ENCODE assay signal across 13 cellular contexts in genomic region chr11:108198833-108199232, GRCh38. TPM values are rescaled to one million over a fixed set of nuclear protein-coding genes. Genes with fewer than 3 reads are reported as not detected.
DNase-seq lines count a peak whose midpoint lies in the region; ATAC-seq and TF ChIP-seq lines count a peak whose summit lies in the region.
"Had no signal": no experiment of that assay in that cellular context is flagged by ENCODE, and none has a peak within 500 bp of the region (broad histone marks: within the 10 kb centered on the region; RNA-seq: fewer than 3 reads in every experiment).

No MANE protein-coding gene starts in this region.

- no peaks in the 10 kb centered on the region for H4K20me1 ChIP-seq in PC-9 (ENCODE audit: insufficient read depth)

- TF ChIP-seq CTCF in CD4-positive, alpha-beta T cell (IDR thresholded peaks at IDR 0.05): no peak
- no peak for TF ChIP-seq CTCF in PC-9 (conservative IDR thresholded peaks at IDR 0.05)

- H3K9me3 Mint-ChIP-seq in CD4-positive, alpha-beta T cell: no peaks in the 10 kb centered on the region
- no peaks in the 10 kb centered on the region for H3K9me3 Mint-ChIP-seq in effector memory CD8-positive, alpha-beta T cell
- H3K9me3 Mint-ChIP-seq in natural killer cell treated with Interleukin-12 subunit alpha and Interleukin-12 subunit beta and Interleukin-15 and Interleukin-18, amount 100 ng/mL, for 72 hours: no peaks in the 10 kb centered on the region

- H3K4me1 ChIP-seq in PC-9 (replicated peaks; ENCODE audit: insufficient read depth): peaks cover 21% of the 10 kb centered on the region

- no peaks in the 10 kb centered on the region; the same call in 1 of the 2 replicates for H3K9me2 ChIP-seq in PC-9 (ENCODE audit: insufficient read depth)

- H3K4me3 ChIP-seq in PC-9: no peak overlapping the region
- H3K4me3 ChIP-seq: BLaER1 had no signal

- POLR2A ChIA-PET in CD4-positive, alpha-beta T cell (lab: Charles Lee): interaction anchor here (0.7 to 1.3 kb wide), 2 partner anchors 23 to 51 kb away, joined by 3 read pairs; partner anchors contain the start of gene NPAT
- POLR2A ChIA-PET in PC-9 (lab: Charles Lee; ENCODE audit: unreplicated experiment): no interaction called here

- peak overlapping the region; percentile 57 for H3K27ac Mint-ChIP-seq in CD4-positive, alpha-beta T cell
- H3K27ac Mint-ChIP-seq in effector memory CD8-positive, alpha-beta T cell: peak overlapping the region; percentile 82 to 84
- peak overlapping the region; percentile 65 to 86 for H3K27ac Mint-ChIP-seq in natural killer cell treated with Interleukin-12 subunit alpha and Interleukin-12 subunit beta and Interleukin-15 and Interleukin-18, amount 100 ng/mL, for 72 hours

- no peak overlapping the region for H2AFZ ChIP-seq in PC-9

- intact Hi-C loops in CD4-positive, alpha-beta T cell (cut with DNase I, micrococcal nuclease): loop anchor here in 1 of 2 experiments (2.0 kb wide), 1 partner anchor 20 kb away; no protein-coding TSS in a partner anchor
- intact Hi-C loops in PC-9 (cut with micrococcal nuclease; ENCODE audit: unreplicated experiment): no loop called here

- H3K4me1 Mint-ChIP-seq in CD4-positive, alpha-beta T cell (ENCODE audit: low read depth): peaks cover 86% of the 10 kb centered on the region
- peaks cover 31 to 58% of the 10 kb centered on the region in 2 donors for H3K4me1 Mint-ChIP-seq in effector memory CD8-positive, alpha-beta T cell (ENCODE audit: low read depth in 2 of 2)
- peaks cover 35 to 50% of the 10 kb centered on the region in 2 donors for H3K4me1 Mint-ChIP-seq in natural killer cell treated with Interleukin-12 subunit alpha and Interleukin-12 subunit beta and Interleukin-15 and Interleukin-18, amount 100 ng/mL, for 72 hours (ENCODE audit: low read depth in 2 of 2)

- no peak for DNase-seq in CD4-positive, alpha-beta T cell
- DNase-seq in PC-9 (no peak), SIG-M5 treated with dmso at 0.1 percent for 504 hours (lab: John Stamatoyannopoulos, UW; ENCODE audit: unreplicated experiment) (no peak), NCI-H774 (lab: John Stamatoyannopoulos, UW) (no peak), SKM-1 (lab: John Stamatoyannopoulos, UW; ENCODE audit: unreplicated experiment) (no peak)
- no peak for DNase-seq in effector memory CD8-positive, alpha-beta T cell
- DNase-seq in natural killer cell treated with Interleukin-12 subunit alpha and Interleukin-12 subunit beta and Interleukin-15 and Interleukin-18, amount 100 ng/mL, for 72 hours (ENCODE audit: low spot score): no peak
- DNase-seq: activated naive CD4-positive, alpha-beta T cell treated with anti-CD3 and anti-CD28 coated beads, Interleukin-2, amount 50 U/mL, for 16 hours; NCI-H2171; stimulated activated CD4-positive, alpha-beta T cell treated with anti-CD3 and anti-CD28 coated beads, Interleukin-4, amount 100 ng/mL, for 4 hours; SW 1271 had no signal

- H3K27ac ChIP-seq in CD4-positive, alpha-beta T cell (ENCODE audit: low read depth, low read length): no peak overlapping the region
- H3K27ac ChIP-seq in PC-9: peak overlapping the region; percentile 84
- H3K27ac ChIP-seq: BLaER1 had no signal

- H3K9me3 ChIP-seq in CD4-positive, alpha-beta T cell (ENCODE audit: control insufficient read depth, low read length): no peaks in the 10 kb centered on the region
- no peaks in the 10 kb centered on the region for H3K9me3 ChIP-seq in PC-9 (ENCODE audit: insufficient read depth, low read depth)

- H3K27me3 ChIP-seq in CD4-positive, alpha-beta T cell (ENCODE audit: control insufficient read depth, insufficient read depth, low read length): no peaks in the 10 kb centered on the region
- no peaks in the 10 kb centered on the region for H3K27me3 ChIP-seq in PC-9 (ENCODE audit: insufficient read depth, low read depth)
- H3K27me3 ChIP-seq: BLaER1 had no signal

- H3K36me3 ChIP-seq in PC-9 (ENCODE audit: low read depth): peaks cover 40% of the 10 kb centered on the region

- H3F3A ChIP-seq in PC-9 (ENCODE audit: insufficient read depth, low read depth): peaks cover 19% of the 10 kb centered on the region; the same call in 1 of the 2 replicates

- no peak overlapping the region for H3K4me2 ChIP-seq in PC-9
- H3K4me2 ChIP-seq: BLaER1 had no signal

- H3K36me3 Mint-ChIP-seq in CD4-positive, alpha-beta T cell (ENCODE audit: low read depth): peaks cover 92% of the 10 kb centered on the region
- peaks cover 28% of the 10 kb centered on the region for H3K36me3 Mint-ChIP-seq in effector memory CD8-positive, alpha-beta T cell (ENCODE audit: insufficient read depth)
- H3K36me3 Mint-ChIP-seq in natural killer cell treated with Interleukin-12 subunit alpha and Interleukin-12 subunit beta and Interleukin-15 and Interleukin-18, amount 100 ng/mL, for 72 hours: peaks cover 10% of the 10 kb centered on the region

- no peak overlapping the region for H3K4me3 Mint-ChIP-seq in CD4-positive, alpha-beta T cell
- H3K4me3 Mint-ChIP-seq in effector memory CD8-positive, alpha-beta T cell: peak overlapping the region in 1 of 2 donors; percentile 30
- no peak overlapping the region for H3K4me3 Mint-ChIP-seq in natural killer cell treated with Interleukin-12 subunit alpha and Interleukin-12 subunit beta and Interleukin-15 and Interleukin-18, amount 100 ng/mL, for 72 hours

- peaks cover 35% of the 10 kb centered on the region for H3K79me2 ChIP-seq in PC-9 (ENCODE audit: low read depth)

- H3K27me3 Mint-ChIP-seq in CD4-positive, alpha-beta T cell: no peaks in the 10 kb centered on the region
- no peaks in the 10 kb centered on the region for H3K27me3 Mint-ChIP-seq in effector memory CD8-positive, alpha-beta T cell
- H3K27me3 Mint-ChIP-seq in natural killer cell treated with Interleukin-12 subunit alpha and Interleukin-12 subunit beta and Interleukin-15 and Interleukin-18, amount 100 ng/mL, for 72 hours: no peaks in the 10 kb centered on the region

- BruUV-seq in PC-9 (replicated peaks; lab: Mats Ljungman, UMichigan): no TSS peak

- CTCF ChIA-PET in CD4-positive, alpha-beta T cell (lab: Charles Lee): no interaction called here
- CTCF ChIA-PET in PC-9 (lab: Charles Lee): interaction anchor here (0.6 to 0.7 kb wide), 2 partner anchors 27 to 416 kb away, joined by 3 to 7 read pairs; no protein-coding TSS in a partner anchor

- ATAC-seq in CD4-positive, alpha-beta T cell (ENCODE audit: poor library complexity): no peak
- ATAC-seq in effector memory CD8-positive, alpha-beta T cell (replicated peaks): no peak
- ATAC-seq in natural killer cell treated with Interleukin-12 subunit alpha and Interleukin-12 subunit beta and Interleukin-15 and Interleukin-18, amount 100 ng/mL, for 72 hours: no peak
- no peak for ATAC-seq in GM18907 (IDR thresholded peaks at IDR 0.05; ENCODE audit: unreplicated experiment)

RNA-seq across cellular contexts. Expression of gene NPAT, which starts 23.6 kb away (rescaled TPM):
- 10 to 100 TPM; 25.4 to 28.9 TPM for total RNA-seq in CD4-positive, alpha-beta T cell
- total RNA-seq in PC-9 (2021): 10.4 and 18.6 TPM in 2 replicates
- total RNA-seq in natural killer cell treated with Interleukin-12 subunit alpha and Interleukin-12 subunit beta and Interleukin-15 and Interleukin-18, amount 100 ng/mL, for 72 hours: 10 to 100 TPM; 31.1 to 35.8 TPM

RNA-seq across cellular contexts. Expression of gene ATM, which starts 24.0 kb away (rescaled TPM):
- total RNA-seq in CD4-positive, alpha-beta T cell: 100 to 1,000 TPM; 307 to 329 TPM
- total RNA-seq in PC-9 (2021): 36.3 and 40.8 TPM in 2 replicates
- total RNA-seq in natural killer cell treated with Interleukin-12 subunit alpha and Interleukin-12 subunit beta and Interleukin-15 and Interleukin-18, amount 100 ng/mL, for 72 hours: 100 to 1,000 TPM in 1 of 2 donors, 10 to 100 TPM in 1; 86.4 to 107 TPM
